In genomic region chr9:20962487-20962886, GRCh38 we compare ENCODE assay signal across 21 cellular contexts.
"Had no signal": no experiment of that assay in that cellular context is flagged by ENCODE, and none has a peak within 500 bp of the region (broad histone marks: within the 10 kb centered on the region; RNA-seq: fewer than 3 reads in every experiment).

No MANE protein-coding gene starts in this region.

- H3K9me3 ChIP-seq: left ventricle myocardium inferior, ovary, spleen, suprapubic skin, thoracic aorta, tibial artery, upper lobe of right lung had no signal

- H3K27ac ChIP-seq: left ventricle myocardium inferior, ovary, spleen, suprapubic skin, thoracic aorta, upper lobe of right lung had no signal

- H3K27me3 ChIP-seq: ovary, spleen, suprapubic skin, tibial artery, upper lobe of right lung had no signal

- FAIRE-seq: small intestine, urothelium cell line had no signal

- DNase-seq: islet precursor cell; left ventricle myocardium inferior; mesendoderm; naive B cell; natural killer cell; ovary; retina; right cardiac atrium; small intestine; spleen; stimulated activated CD4-positive, alpha-beta T cell treated with anti-CD3 and anti-CD28 coated beads, Interleukin-4, amount 100 ng/mL, for 24 hours; stimulated activated naive CD4-positive, alpha-beta T cell; tibial artery; trophoblast cell; upper lobe of right lung had no signal

- H3K36me3 ChIP-seq: ovary, thoracic aorta, upper lobe of right lung had no signal

- H3K4me3 ChIP-seq: left ventricle myocardium inferior, lung, ovary, spleen, suprapubic skin, thoracic aorta, tibial artery, upper lobe of right lung had no signal

- ATAC-seq: natural killer cell; right cardiac atrium; sciatic nerve; stimulated activated effector memory CD8-positive, alpha-beta T cell treated with anti-CD3 and anti-CD28 coated beads, Interleukin-12 subunit alpha, Interleukin-12 subunit beta, amount 100 ng/mL, for 72 hours; upper lobe of right lung had no signal

- H3K4me1 ChIP-seq: left ventricle myocardium inferior, spleen, suprapubic skin, upper lobe of right lung had no signal
